25 cellular contexts compared by ENCODE assay signal in the genomic region with DNA sequence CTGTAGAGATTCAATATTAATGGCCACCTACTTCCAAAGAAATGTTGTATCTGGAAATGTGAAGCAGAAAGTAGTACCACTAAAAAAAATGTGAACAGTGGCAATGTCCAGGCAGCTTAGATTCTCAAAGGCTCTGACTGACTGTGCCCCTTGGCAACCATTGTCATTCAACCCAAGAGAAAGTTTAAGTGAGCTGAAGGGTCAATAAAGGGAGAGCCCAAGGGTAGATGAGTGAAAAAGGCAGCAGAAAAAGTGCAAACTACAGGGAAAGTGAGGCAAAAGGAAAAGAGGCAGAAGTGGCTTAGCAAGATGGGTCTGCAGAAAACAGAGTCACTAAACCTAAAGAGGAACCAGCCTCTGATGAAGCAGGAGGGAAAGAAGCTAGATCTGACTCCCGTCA.
"Had no signal": no experiment of that assay in that cellular context is flagged by ENCODE, and none has a peak within 500 bp of the region (broad histone marks: within the 10 kb centered on the region; RNA-seq: fewer than 3 reads in every experiment).

No MANE protein-coding gene starts in this region.

- FAIRE-seq: endothelial cell of umbilical vein, frontal cortex, kidney had no signal

- H3K27me3 Mint-ChIP-seq: naive B cell had no signal

- H2AFZ ChIP-seq: hepatocyte had no signal

- H3K36me3 Mint-ChIP-seq: immature natural killer cell, mesothelial cell of epicardium, naive B cell had no signal

- H3K4me1 ChIP-seq: esophagus muscularis mucosa, foreskin keratinocyte, gastroesophageal sphincter, heart left ventricle, left lung, lower lobe of right lung had no signal

- DNase-seq: dermis blood vessel endothelial cell; dorsolateral prefrontal cortex; effector CD4-positive, alpha-beta T cell; effector memory CD4-positive, alpha-beta T cell; foreskin keratinocyte; heart left ventricle; hypothalamus; immature natural killer cell; islet precursor cell; kidney; kidney glomerular epithelial cell; left colon; left lung; left ventricle myocardium superior; lower lobe of right lung; mesenchymal stem cell; mucosa of descending colon; naive B cell had no signal

- H3K4me1 Mint-ChIP-seq: immature natural killer cell, mesothelial cell of epicardium, naive B cell had no signal

- H3K27ac ChIP-seq: coronary artery, dorsolateral prefrontal cortex, esophagus muscularis mucosa, foreskin keratinocyte, gastroesophageal sphincter, heart left ventricle, hepatocyte, left lung, lower lobe of right lung had no signal

- H3K36me3 ChIP-seq: esophagus muscularis mucosa, gastroesophageal sphincter, heart left ventricle, left lung, lower lobe of right lung had no signal

- H3K27ac Mint-ChIP-seq: immature natural killer cell, mesothelial cell of epicardium, naive B cell had no signal

- H3K79me2 ChIP-seq: hepatocyte had no signal

- H3K4me3 Mint-ChIP-seq: immature natural killer cell, mesothelial cell of epicardium, naive B cell had no signal

- H3K4me3 ChIP-seq: coronary artery, dorsolateral prefrontal cortex, esophagus muscularis mucosa, gastroesophageal sphincter, heart left ventricle, hepatocyte, left lung, lower lobe of right lung, mucosa of descending colon had no signal

- H3K4me2 ChIP-seq: hepatocyte had no signal

- H3K27me3 ChIP-seq: dorsolateral prefrontal cortex, foreskin keratinocyte, heart left ventricle, hepatocyte, left lung had no signal

- ATAC-seq: foreskin keratinocyte, gastroesophageal sphincter, heart left ventricle, left lung, left ventricle myocardium superior, lower lobe of right lung had no signal

- H3K9me3 ChIP-seq: esophagus muscularis mucosa, gastroesophageal sphincter, left lung, lower lobe of right lung, mucosa of descending colon had no signal
